2 cellular contexts compared by ENCODE assay signal in the genomic region with DNA sequence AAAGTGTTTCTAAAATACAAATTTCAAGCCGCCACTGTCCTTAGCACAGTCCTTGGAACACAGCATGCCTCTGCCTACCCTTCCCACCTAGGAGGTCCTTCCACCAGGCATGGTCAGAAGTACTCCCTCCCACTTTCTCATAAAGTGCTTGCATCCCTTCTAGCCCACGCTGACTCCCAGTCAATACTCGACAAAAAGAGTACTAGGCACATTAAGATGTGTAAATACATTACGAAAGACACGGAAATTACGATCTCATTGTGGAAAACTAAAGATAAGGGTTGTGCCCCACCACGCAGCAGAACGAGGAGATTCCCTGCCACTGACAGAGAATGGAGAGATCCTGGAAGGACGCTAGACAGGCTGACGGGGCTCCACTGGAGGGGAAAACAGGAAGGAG.
A peak's percentile ranks its signal among the peaks of the same experiment; 100 is the strongest.
TF ChIP-seq lines count a peak whose summit lies in the region.

No MANE protein-coding gene starts in this region.

TF ChIP-seq in HEK293, 187 proteins besides CTCF, POLR2A, EP300 and RAD21:
- TF ChIP-seq, protein P1, sequence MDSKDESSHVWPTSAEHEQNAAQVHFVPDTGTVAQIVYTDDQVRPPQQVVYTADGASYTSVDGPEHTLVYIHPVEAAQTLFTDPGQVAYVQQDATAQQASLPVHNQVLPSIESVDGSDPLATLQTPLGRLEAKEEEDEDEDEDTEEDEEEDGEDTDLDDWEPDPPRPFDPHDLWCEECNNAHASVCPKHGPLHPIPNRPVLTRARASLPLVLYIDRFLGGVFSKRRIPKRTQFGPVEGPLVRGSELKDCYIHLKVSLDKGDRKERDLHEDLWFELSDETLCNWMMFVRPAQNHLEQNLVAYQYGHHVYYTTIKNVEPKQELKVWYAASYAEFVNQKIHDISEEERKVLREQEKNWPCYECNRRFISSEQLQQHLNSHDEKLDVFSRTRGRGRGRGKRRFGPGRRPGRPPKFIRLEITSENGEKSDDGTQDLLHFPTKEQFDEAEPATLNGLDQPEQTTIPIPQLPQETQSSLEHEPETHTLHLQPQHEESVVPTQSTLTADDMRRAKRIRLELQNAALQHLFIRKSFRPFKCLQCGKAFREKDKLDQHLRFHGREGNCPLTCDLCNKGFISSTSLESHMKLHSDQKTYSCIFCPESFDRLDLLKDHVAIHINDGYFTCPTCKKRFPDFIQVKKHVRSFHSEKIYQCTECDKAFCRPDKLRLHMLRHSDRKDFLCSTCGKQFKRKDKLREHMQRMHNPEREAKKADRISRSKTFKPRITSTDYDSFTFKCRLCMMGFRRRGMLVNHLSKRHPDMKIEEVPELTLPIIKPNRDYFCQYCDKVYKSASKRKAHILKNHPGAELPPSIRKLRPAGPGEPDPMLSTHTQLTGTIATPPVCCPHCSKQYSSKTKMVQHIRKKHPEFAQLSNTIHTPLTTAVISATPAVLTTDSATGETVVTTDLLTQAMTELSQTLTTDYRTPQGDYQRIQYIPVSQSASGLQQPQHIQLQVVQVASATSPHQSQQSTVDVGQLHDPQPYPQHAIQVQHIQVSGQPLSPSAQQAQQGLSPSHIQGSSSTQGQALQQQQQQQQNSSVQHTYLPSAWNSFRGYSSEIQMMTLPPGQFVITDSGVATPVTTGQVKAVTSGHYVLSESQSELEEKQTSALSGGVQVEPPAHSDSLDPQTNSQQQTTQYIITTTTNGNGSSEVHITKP (tag by site-specific recombination; IDR thresholded peaks at IDR 0.05), result peak; percentile 41; the same call in 1 of the 2 replicates
- TF ChIP-seq MYNN (tag by site-specific recombination; IDR thresholded peaks at IDR 0.05; ENCODE audit: borderline replicate concordance) (no peak), EGR2 (tag by site-specific recombination; IDR thresholded peaks at IDR 0.05; ENCODE audit: low read depth) (peak; percentile 88), ZFHX2 (tag by site-specific recombination; conservative IDR thresholded peaks at IDR 0.05) (peak; percentile 92), GLIS1 (tag by site-specific recombination; IDR thresholded peaks at IDR 0.05) (peak; percentile 37; the same call in 1 of the 2 replicates), ZNF600 (tag by site-specific recombination; IDR thresholded peaks at IDR 0.05) (0 out of 2 replicates have a peak, but pooled peaks have one; percentile 52), ZNF354C (tag by site-specific recombination; IDR thresholded peaks at IDR 0.05; ENCODE audit: borderline replicate concordance, low read depth) (no peak), SP3 (tag by site-specific recombination; IDR thresholded peaks at IDR 0.05) (no peak), ZBTB17 (tag by site-specific recombination; IDR thresholded peaks at IDR 0.05) (0 out of 2 replicates have a peak, but pooled peaks have one; percentile 21), PRDM1 (tag by site-specific recombination; IDR thresholded peaks at IDR 0.05) (peak; percentile 8; the same call in 1 of the 2 replicates), ZIC2 (tag by site-specific recombination; IDR thresholded peaks at IDR 0.05) (peak; percentile 51; the same call in 1 of the 2 replicates)
- TF ChIP-seq, protein P2, sequence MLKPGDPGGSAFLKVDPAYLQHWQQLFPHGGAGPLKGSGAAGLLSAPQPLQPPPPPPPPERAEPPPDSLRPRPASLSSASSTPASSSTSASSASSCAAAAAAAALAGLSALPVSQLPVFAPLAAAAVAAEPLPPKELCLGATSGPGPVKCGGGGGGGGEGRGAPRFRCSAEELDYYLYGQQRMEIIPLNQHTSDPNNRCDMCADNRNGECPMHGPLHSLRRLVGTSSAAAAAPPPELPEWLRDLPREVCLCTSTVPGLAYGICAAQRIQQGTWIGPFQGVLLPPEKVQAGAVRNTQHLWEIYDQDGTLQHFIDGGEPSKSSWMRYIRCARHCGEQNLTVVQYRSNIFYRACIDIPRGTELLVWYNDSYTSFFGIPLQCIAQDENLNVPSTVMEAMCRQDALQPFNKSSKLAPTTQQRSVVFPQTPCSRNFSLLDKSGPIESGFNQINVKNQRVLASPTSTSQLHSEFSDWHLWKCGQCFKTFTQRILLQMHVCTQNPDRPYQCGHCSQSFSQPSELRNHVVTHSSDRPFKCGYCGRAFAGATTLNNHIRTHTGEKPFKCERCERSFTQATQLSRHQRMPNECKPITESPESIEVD (tag by site-specific recombination; IDR thresholded peaks at IDR 0.05), result peak; percentile 50; the same call in 1 of the 2 replicates
- TF ChIP-seq, protein P3, sequence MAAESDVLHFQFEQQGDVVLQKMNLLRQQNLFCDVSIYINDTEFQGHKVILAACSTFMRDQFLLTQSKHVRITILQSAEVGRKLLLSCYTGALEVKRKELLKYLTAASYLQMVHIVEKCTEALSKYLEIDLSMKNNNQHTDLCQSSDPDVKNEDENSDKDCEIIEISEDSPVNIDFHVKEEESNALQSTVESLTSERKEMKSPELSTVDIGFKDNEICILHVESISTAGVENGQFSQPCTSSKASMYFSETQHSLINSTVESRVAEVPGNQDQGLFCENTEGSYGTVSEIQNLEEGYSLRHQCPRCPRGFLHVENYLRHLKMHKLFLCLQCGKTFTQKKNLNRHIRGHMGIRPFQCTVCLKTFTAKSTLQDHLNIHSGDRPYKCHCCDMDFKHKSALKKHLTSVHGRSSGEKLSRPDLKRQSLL (tag by site-specific recombination; IDR thresholded peaks at IDR 0.05), result no peak
- TF ChIP-seq, protein P4, sequence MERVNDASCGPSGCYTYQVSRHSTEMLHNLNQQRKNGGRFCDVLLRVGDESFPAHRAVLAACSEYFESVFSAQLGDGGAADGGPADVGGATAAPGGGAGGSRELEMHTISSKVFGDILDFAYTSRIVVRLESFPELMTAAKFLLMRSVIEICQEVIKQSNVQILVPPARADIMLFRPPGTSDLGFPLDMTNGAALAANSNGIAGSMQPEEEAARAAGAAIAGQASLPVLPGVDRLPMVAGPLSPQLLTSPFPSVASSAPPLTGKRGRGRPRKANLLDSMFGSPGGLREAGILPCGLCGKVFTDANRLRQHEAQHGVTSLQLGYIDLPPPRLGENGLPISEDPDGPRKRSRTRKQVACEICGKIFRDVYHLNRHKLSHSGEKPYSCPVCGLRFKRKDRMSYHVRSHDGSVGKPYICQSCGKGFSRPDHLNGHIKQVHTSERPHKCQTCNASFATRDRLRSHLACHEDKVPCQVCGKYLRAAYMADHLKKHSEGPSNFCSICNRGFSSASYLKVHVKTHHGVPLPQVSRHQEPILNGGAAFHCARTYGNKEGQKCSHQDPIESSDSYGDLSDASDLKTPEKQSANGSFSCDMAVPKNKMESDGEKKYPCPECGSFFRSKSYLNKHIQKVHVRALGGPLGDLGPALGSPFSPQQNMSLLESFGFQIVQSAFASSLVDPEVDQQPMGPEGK (tag by site-specific recombination; IDR thresholded peaks at IDR 0.05), result peak; percentile 22; the same call in 1 of the 2 replicates
- TF ChIP-seq, protein P5, sequence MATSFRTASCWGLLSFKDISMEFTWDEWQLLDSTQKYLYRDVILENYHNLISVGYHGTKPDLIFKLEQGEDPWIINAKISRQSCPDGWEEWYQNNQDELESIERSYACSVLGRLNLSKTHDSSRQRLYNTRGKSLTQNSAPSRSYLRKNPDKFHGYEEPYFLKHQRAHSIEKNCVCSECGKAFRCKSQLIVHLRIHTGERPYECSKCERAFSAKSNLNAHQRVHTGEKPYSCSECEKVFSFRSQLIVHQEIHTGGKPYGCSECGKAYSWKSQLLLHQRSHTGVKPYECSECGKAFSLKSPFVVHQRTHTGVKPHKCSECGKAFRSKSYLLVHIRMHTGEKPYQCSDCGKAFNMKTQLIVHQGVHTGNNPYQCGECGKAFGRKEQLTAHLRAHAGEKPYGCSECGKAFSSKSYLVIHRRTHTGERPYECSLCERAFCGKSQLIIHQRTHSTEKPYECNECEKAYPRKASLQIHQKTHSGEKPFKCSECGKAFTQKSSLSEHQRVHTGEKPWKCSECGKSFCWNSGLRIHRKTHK (tag by site-specific recombination; IDR thresholded peaks at IDR 0.05), result no peak
TF ChIP-seq in HEK293: peak in this region for 10.

TF ChIP-seq in K562, 482 proteins besides CTCF, POLR2A, EP300 and RAD21 (continues in another document):
- TF ChIP-seq HDGF (IDR thresholded peaks at IDR 0.05), result no peak
- TF ChIP-seq FUS (optimal IDR thresholded peaks at IDR 0.05; ENCODE audit: low read depth, low read length), result no peak
- TF ChIP-seq DACH1 (IDR thresholded peaks at IDR 0.05; ENCODE audit: partially characterized antibody), result no peak
- TF ChIP-seq ZNF197 (CRISPR knock-in tag; IDR thresholded peaks at IDR 0.05; ENCODE audit: low read depth), result no peak
- no peak for TF ChIP-seq PCBP1 (IDR thresholded peaks at IDR 0.05; ENCODE audit: low read depth, low read length, poor library complexity, severe bottlenecking)
- TF ChIP-seq, protein P6, sequence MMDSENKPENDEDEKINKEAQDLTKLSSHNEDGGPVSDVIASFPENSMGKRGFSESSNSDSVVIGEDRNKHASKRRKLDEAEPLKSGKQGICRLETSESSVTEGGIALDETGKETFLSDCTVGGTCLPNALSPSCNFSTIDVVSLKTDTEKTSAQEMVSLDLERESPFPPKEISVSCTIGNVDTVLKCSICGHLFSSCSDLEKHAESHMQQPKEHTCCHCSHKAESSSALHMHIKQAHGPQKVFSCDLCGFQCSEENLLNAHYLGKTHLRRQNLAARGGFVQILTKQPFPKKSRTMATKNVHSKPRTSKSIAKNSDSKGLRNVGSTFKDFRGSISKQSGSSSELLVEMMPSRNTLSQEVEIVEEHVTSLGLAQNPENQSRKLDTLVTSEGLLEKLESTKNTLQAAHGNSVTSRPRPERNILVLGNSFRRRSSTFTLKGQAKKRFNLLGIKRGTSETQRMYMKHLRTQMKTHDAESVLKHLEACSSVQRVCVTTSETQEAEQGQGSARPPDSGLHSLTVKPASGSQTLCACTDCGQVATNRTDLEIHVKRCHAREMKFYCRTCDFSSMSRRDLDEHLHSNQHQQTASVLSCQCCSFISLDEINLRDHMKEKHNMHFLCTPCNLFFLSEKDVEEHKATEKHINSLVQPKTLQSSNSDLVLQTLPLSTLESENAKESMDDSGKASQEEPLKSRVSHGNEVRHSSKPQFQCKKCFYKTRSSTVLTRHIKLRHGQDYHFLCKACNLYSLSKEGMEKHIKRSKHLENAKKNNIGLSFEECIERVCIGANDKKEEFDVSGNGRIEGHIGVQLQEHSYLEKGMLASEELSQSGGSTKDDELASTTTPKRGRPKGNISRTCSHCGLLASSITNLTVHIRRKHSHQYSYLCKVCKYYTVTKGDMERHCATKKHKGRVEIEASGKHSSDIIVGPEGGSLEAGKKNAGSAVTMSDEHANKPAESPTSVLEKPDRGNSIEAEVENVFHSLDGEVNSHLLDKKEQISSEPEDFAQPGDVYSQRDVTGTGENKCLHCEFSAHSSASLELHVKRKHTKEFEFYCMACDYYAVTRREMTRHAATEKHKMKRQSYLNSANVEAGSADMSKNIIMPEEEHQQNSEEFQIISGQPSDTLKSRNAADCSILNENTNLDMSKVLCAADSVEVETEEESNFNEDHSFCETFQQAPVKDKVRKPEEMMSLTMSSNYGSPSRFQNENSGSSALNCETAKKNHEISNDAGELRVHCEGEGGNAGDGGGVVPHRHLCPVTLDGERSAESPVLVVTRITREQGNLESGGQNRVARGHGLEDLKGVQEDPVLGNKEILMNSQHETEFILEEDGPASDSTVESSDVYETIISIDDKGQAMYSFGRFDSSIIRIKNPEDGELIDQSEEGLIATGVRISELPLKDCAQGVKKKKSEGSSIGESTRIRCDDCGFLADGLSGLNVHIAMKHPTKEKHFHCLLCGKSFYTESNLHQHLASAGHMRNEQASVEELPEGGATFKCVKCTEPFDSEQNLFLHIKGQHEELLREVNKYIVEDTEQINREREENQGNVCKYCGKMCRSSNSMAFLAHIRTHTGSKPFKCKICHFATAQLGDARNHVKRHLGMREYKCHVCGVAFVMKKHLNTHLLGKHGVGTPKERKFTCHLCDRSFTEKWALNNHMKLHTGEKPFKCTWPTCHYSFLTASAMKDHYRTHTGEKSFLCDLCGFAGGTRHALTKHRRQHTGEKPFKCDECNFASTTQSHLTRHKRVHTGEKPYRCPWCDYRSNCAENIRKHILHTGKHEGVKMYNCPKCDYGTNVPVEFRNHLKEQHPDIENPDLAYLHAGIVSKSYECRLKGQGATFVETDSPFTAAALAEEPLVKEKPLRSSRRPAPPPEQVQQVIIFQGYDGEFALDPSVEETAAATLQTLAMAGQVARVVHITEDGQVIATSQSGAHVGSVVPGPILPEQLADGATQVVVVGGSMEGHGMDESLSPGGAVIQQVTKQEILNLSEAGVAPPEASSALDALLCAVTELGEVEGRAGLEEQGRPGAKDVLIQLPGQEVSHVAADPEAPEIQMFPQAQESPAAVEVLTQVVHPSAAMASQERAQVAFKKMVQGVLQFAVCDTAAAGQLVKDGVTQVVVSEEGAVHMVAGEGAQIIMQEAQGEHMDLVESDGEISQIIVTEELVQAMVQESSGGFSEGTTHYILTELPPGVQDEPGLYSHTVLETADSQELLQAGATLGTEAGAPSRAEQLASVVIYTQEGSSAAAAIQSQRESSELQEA (IDR thresholded peaks at IDR 0.05; ENCODE audit: low read depth), result no peak
- TF ChIP-seq, protein P7, sequence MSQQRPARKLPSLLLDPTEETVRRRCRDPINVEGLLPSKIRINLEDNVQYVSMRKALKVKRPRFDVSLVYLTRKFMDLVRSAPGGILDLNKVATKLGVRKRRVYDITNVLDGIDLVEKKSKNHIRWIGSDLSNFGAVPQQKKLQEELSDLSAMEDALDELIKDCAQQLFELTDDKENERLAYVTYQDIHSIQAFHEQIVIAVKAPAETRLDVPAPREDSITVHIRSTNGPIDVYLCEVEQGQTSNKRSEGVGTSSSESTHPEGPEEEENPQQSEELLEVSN (IDR thresholded peaks at IDR 0.05; ENCODE audit: borderline replicate concordance in 1 of 2, extremely low read depth in 1 of 2, insufficient read depth in 1 of 2, insufficient read length in 1 of 2, low read depth in 1 of 2, low read length in 1 of 2, poor library complexity in 1 of 2, severe bottlenecking in 1 of 2), result no peak
- no peak for TF ChIP-seq RBM22 (IDR thresholded peaks at IDR 0.05; ENCODE audit: low read depth, low read length, poor library complexity, severe bottlenecking)
- TF ChIP-seq NELFE (IDR thresholded peaks at IDR 0.05; ENCODE audit: insufficient read depth, insufficient read length), result no peak
- no peak for TF ChIP-seq BRF1 (IDR thresholded peaks at IDR 0.05; ENCODE audit: borderline replicate concordance, extremely low read depth, insufficient read length)
- no peak for TF ChIP-seq PHF21A (IDR thresholded peaks at IDR 0.05; ENCODE audit: borderline replicate concordance, low read depth)
- TF ChIP-seq NFE2L1 (tag; IDR thresholded peaks at IDR 0.05; ENCODE audit: borderline replicate concordance, low read depth), result no peak
- TF ChIP-seq, protein P8, sequence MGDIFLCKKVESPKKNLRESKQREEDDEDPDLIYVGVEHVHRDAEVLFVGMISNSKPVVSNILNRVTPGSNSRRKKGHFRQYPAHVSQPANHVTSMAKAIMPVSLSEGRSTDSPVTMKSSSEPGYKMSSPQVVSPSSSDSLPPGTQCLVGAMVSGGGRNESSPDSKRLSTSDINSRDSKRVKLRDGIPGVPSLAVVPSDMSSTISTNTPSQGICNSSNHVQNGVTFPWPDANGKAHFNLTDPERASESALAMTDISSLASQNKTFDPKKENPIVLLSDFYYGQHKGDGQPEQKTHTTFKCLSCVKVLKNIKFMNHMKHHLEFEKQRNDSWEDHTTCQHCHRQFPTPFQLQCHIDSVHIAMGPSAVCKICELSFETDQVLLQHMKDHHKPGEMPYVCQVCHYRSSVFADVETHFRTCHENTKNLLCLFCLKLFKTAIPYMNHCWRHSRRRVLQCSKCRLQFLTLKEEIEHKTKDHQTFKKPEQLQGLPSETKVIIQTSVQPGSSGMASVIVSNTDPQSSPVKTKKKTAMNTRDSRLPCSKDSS (IDR thresholded peaks at IDR 0.05; ENCODE audit: low read depth, partially characterized antibody), result no peak
